ENCODE assay signal across 22 cellular contexts in the genomic region with DNA sequence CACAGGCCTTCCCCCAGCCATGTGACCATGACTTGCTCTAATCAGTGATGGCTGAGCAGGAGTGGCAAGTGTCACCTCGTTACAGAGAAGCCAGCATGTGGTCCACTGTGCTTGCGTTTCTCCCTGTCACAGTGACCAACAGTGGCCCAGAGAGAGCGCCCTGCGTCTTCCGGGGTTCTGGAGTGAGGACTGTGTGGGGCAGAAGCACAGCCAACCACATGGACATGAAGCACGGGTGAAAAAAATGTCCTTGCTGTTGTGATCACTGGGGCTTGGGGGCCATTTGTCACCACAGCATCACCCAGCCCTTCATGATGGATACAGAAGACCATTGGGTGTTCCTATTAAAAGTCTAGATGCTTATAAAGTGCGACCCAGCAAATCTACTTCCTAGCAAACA.
"Had no signal": no experiment of that assay in that cellular context is flagged by ENCODE, and none has a peak within 500 bp of the region (broad histone marks: within the 10 kb centered on the region; RNA-seq: fewer than 3 reads in every experiment).

No MANE protein-coding gene starts in this region.

- H3K27me3 ChIP-seq: body of pancreas, cardiac muscle cell, foreskin keratinocyte, testis had no signal

- H3K4me3 ChIP-seq: body of pancreas, cardiac muscle cell, left ventricle myocardium inferior, testis had no signal

- ATAC-seq: activated CD4-positive, alpha-beta T cell treated with anti-CD3 and anti-CD28 coated beads for 36 hours; activated CD8-positive, alpha-beta T cell treated with anti-CD3 and anti-CD28 coated beads for 36 hours; activated naive CD8-positive, alpha-beta T cell treated with anti-CD3 and anti-CD28 coated beads, Interleukin-2, amount 50 U/mL, for 24 hours; activated T-cell treated with anti-CD3 and anti-CD28 coated beads, Interleukin-2, amount 50 U/mL, for 72 hours; body of pancreas; foreskin keratinocyte; stimulated activated naive B cell treated with anti-CD40 and anti-IgM and Interleukin-4, amounts not matched to agents 10 μg/mL and 1 μg/mL and 100 μg/mL, for 72 hours had no signal

- H3K36me3 ChIP-seq: cardiac muscle cell, left ventricle myocardium inferior had no signal

- H3K9me3 ChIP-seq: body of pancreas, testis had no signal

- H3K4me1 ChIP-seq: body of pancreas, foreskin keratinocyte, left ventricle myocardium inferior, testis had no signal

- DNase-seq: activated B cell treated with CpG ODN at 0.5 μM for 24 hours; activated CD4-positive, alpha-beta T cell treated with anti-CD3 and anti-CD28 coated beads for 36 hours; activated CD8-positive, alpha-beta T cell treated with anti-CD3 and anti-CD28 coated beads for 36 hours; activated effector memory CD4-positive, alpha-beta T cell treated with Interleukin-2 at 50 U/mL for 16 hours; activated naive CD4-positive, alpha-beta T cell treated with anti-CD3 and anti-CD28 coated beads, Interleukin-2, amount 10 ng/mL, durations not matched to agents 7 days and 5 days; activated naive CD8-positive, alpha-beta T cell treated with anti-CD3 and anti-CD28 coated beads, Interleukin-2, amount 50 U/mL, for 24 hours; activated T-cell treated with anti-CD3 and anti-CD28 coated beads, Interleukin-2, amount 50 U/mL, for 72 hours; anterior cingulate cortex; body of pancreas; effector CD4-positive, alpha-beta T cell; erythroblast; foreskin keratinocyte; immature natural killer cell; kidney glomerular epithelial cell; left ventricle myocardium inferior; mammary epithelial cell; stimulated activated CD4-positive, alpha-beta T cell treated with anti-CD3 and anti-CD28 coated beads, Interleukin-2, amount 100 ng/mL, for 48 hours; stimulated activated CD8-positive, alpha-beta memory T cell treated with anti-CD3 and anti-CD28 coated beads, Interleukin-4, amount 100 ng/mL, for 48 hours; stimulated activated naive B cell treated with anti-CD40 and anti-IgM and Interleukin-4, amounts not matched to agents 10 μg/mL and 1 μg/mL and 100 μg/mL, for 72 hours; T1000; testis had no signal

- H3K27ac ChIP-seq: body of pancreas, cardiac muscle cell, foreskin keratinocyte, left ventricle myocardium inferior, testis had no signal
